In genomic region chr1:152188673-152189591, GRCh38 we compare ENCODE assay signal across 9 cellular contexts. TPM values are rescaled to one million over a fixed set of nuclear protein-coding genes. Genes with fewer than 3 reads are reported as not detected.
A peak's percentile ranks its signal among the peaks of the same experiment; 100 is the strongest.
DNase-seq lines count a peak whose midpoint lies in the region; ATAC-seq and TF ChIP-seq lines count a peak whose summit lies in the region.
"Had no signal": no experiment of that assay in that cellular context is flagged by ENCODE, and none has a peak within 500 bp of the region (broad histone marks: within the 10 kb centered on the region; RNA-seq: fewer than 3 reads in every experiment).

No MANE protein-coding gene starts in this region.

- H3K9me3 ChIP-seq in tibial nerve: peaks cover 0 to 2% (median 0%) of the 10 kb centered on the region in 4 donors

- H3K36me3 ChIP-seq in tibial nerve: no peaks in the 10 kb centered on the region

- no peaks in the 10 kb centered on the region for H3K27me3 ChIP-seq in tibial nerve

- peak in 1 of 2 donors; percentile 11 for TF ChIP-seq EP300 in tibial nerve (IDR thresholded peaks at IDR 0.05)

- WGBS in tibial nerve, 2 donors: 26 to 28% methylated on average over 37 to 57 of the region's 62 CpGs

- ATAC-seq in HG02938 (IDR thresholded peaks at IDR 0.05; ENCODE audit: unreplicated experiment): peak; percentile 55
- no peak for ATAC-seq in GM21576 (IDR thresholded peaks at IDR 0.05; ENCODE audit: unreplicated experiment)

- H3K4me1 ChIP-seq in tibial nerve: peaks cover 0 to 24% (median 0%) of the 10 kb centered on the region in 4 donors

- peak overlapping the region; percentile 53 to 85 (median 74) for H3K27ac ChIP-seq in tibial nerve

- peak; percentile 27 for DNase-seq in CMK (ENCODE audit: low read depth)
- peak; percentile 83 for DNase-seq in SHP77 treated with DMSO at 0.1 percent for 48 hours (lab: John Stamatoyannopoulos, UW)
- peak; percentile 34 for DNase-seq in activated gamma-delta T cell (lab: John Stamatoyannopoulos, UW)
- DNase-seq in globus pallidus (ENCODE audit: low spot score): peak; percentile 66
- DNase-seq in posterior vena cava (ENCODE audit: low spot score): peak; percentile 81
- peak; percentile 40 to 72 for DNase-seq in tibial nerve (ENCODE audit: low spot score in 2 of 2)

- TF ChIP-seq CTCF in tibial nerve (IDR thresholded peaks at IDR 0.05): peak; percentile 72 to 84 (median 78)

- peak overlapping the region; percentile 46 to 60 (median 50) for H3K4me3 ChIP-seq in tibial nerve

- no peak for TF ChIP-seq POLR2A in tibial nerve (IDR thresholded peaks at IDR 0.05)

- intact Hi-C loops in posterior vena cava (cut with DNase I): loop anchor here (5.0 to 10.0 kb wide), 2 partner anchors 134 to 253 kb away; no protein-coding TSS in a partner anchor

RNA-seq across cellular contexts. Expression of gene RPTN, which starts 29.9 kb away (rescaled TPM):
- total RNA-seq in posterior vena cava (not detected), tibial nerve (not detected)
- total RNA-seq: T-helper 1 cell treated with Interleukin-12 subunit alpha and Interleukin-12 subunit beta and Interleukin-4 antibody, amounts not matched to agents 30 ng/mL and 1 ng/mL, for 36 hours had no signal

RNA-seq across cellular contexts. Expression of gene HRNR, which starts 35.1 kb away (rescaled TPM):
- under 1 TPM in 1 of 2 donors, not detected in 1; 0.05 TPM for total RNA-seq in posterior vena cava
- not detected for total RNA-seq in tibial nerve
- total RNA-seq: T-helper 1 cell treated with Interleukin-12 subunit alpha and Interleukin-12 subunit beta and Interleukin-4 antibody, amounts not matched to agents 30 ng/mL and 1 ng/mL, for 36 hours had no signal

Comparison
In these comparisons a context has a peak if more than half of its experiments do, and no peak if none do; other contexts are left out.
1. DNase-seq: peak in every context shown above with its lines; median percentile 83 in SHP77 treated with DMSO at 0.1 percent for 48 hours; 81 in posterior vena cava; 66 in globus pallidus; 56 in tibial nerve; 34 in activated gamma-delta T cell; 27 in CMK.